Comparison of ENCODE assay signal across 24 cellular contexts in genomic region chr20:4101271-4101670, GRCh38. TPM values are rescaled to one million over a fixed set of nuclear protein-coding genes. Genes with fewer than 3 reads are reported as not detected.
"Had no signal": no experiment of that assay in that cellular context is flagged by ENCODE, and none has a peak within 500 bp of the region (broad histone marks: within the 10 kb centered on the region; RNA-seq: fewer than 3 reads in every experiment).

No MANE protein-coding gene starts in this region.

- H3K36me3 Mint-ChIP-seq: mesothelial cell of epicardium; naive thymus-derived CD4-positive, alpha-beta T cell; natural killer cell treated with Interleukin-12 subunit alpha and Interleukin-12 subunit beta and Interleukin-15 and Interleukin-18, amount 100 ng/mL, for 72 hours; stimulated activated naive B cell treated with anti-CD40 and anti-IgM and Interleukin-4, amounts not matched to agents 10 μg/mL and 1 μg/mL and 100 μg/mL, for 72 hours had no signal

- H3K4me1 ChIP-seq: left lung, pancreas, prostate gland, sigmoid colon, stomach, testis, thyroid gland, transverse colon, upper lobe of left lung, vagina had no signal

- DNase-seq: hippocampal formation; left colon; left lung; mesendoderm; naive thymus-derived CD4-positive, alpha-beta T cell; retina; right cardiac atrium; sigmoid colon; stimulated activated CD4-positive, alpha-beta T cell treated with anti-CD3 and anti-CD28 coated beads, Interleukin-12 subunit alpha, Interleukin-12 subunit beta, amount 100 ng/mL, for 4 hours; stimulated activated CD4-positive, alpha-beta T cell treated with anti-CD3 and anti-CD28 coated beads, Interleukin-15, amount 100 ng/mL, for 24 hours; stimulated activated CD4-positive, alpha-beta T cell treated with anti-CD3 and anti-CD28 coated beads, Interleukin-4, amount 100 ng/mL, for 1 hour; stimulated activated naive B cell treated with anti-CD40 and anti-IgM and Interleukin-4, amounts not matched to agents 10 μg/mL and 1 μg/mL and 100 μg/mL, for 72 hours; stimulated activated naive CD8-positive, alpha-beta T cell treated with anti-CD3 and anti-CD28 coated beads, Interleukin-15, Interleukin-2, amounts not matched to agents 100 U/mL and 50 U/mL, for 24 hours; stomach; testis; thyroid gland; transverse colon; upper lobe of left lung had no signal

- H3K27me3 ChIP-seq: left lung, pancreas, sigmoid colon, stomach, testis, thyroid gland, transverse colon, upper lobe of left lung, vagina had no signal

- H3K27ac ChIP-seq: left lung, pancreas, prostate gland, sigmoid colon, stomach, testis, thyroid gland, transverse colon, upper lobe of left lung, vagina had no signal

- H3K36me3 ChIP-seq: left lung, pancreas, prostate gland, sigmoid colon, stomach, thyroid gland, transverse colon, upper lobe of left lung, vagina had no signal

- H3K9me3 Mint-ChIP-seq: mesothelial cell of epicardium; naive thymus-derived CD4-positive, alpha-beta T cell; natural killer cell treated with Interleukin-12 subunit alpha and Interleukin-12 subunit beta and Interleukin-15 and Interleukin-18, amount 100 ng/mL, for 72 hours; stimulated activated naive B cell treated with anti-CD40 and anti-IgM and Interleukin-4, amounts not matched to agents 10 μg/mL and 1 μg/mL and 100 μg/mL, for 72 hours had no signal

- H3K27ac Mint-ChIP-seq: mesothelial cell of epicardium; naive thymus-derived CD4-positive, alpha-beta T cell; natural killer cell treated with Interleukin-12 subunit alpha and Interleukin-12 subunit beta and Interleukin-15 and Interleukin-18, amount 100 ng/mL, for 72 hours; stimulated activated naive B cell treated with anti-CD40 and anti-IgM and Interleukin-4, amounts not matched to agents 10 μg/mL and 1 μg/mL and 100 μg/mL, for 72 hours had no signal

- H3K4me3 ChIP-seq: left lung, lung, pancreas, prostate gland, sigmoid colon, stomach, testis, thyroid gland, transverse colon, upper lobe of left lung, vagina had no signal

- H3K9me3 ChIP-seq: left lung, pancreas, prostate gland, sigmoid colon, stomach, testis, thyroid gland, transverse colon, upper lobe of left lung, vagina had no signal

- H3K4me1 Mint-ChIP-seq: mesothelial cell of epicardium; naive thymus-derived CD4-positive, alpha-beta T cell had no signal

- H3K4me3 Mint-ChIP-seq: mesothelial cell of epicardium; naive thymus-derived CD4-positive, alpha-beta T cell; natural killer cell treated with Interleukin-12 subunit alpha and Interleukin-12 subunit beta and Interleukin-15 and Interleukin-18, amount 100 ng/mL, for 72 hours; stimulated activated naive B cell treated with anti-CD40 and anti-IgM and Interleukin-4, amounts not matched to agents 10 μg/mL and 1 μg/mL and 100 μg/mL, for 72 hours had no signal

- ATAC-seq: left colon; left lung; naive thymus-derived CD4-positive, alpha-beta T cell; natural killer cell treated with Interleukin-12 subunit alpha and Interleukin-12 subunit beta and Interleukin-15 and Interleukin-18, amount 100 ng/mL, for 72 hours; pancreas; right cardiac atrium; stimulated activated naive B cell treated with anti-CD40 and anti-IgM and Interleukin-4, amounts not matched to agents 10 μg/mL and 1 μg/mL and 100 μg/mL, for 72 hours had no signal

RNA-seq across cellular contexts. Expression of gene SMOX, which starts 47.4 kb away (rescaled TPM):
- polyA plus RNA-seq: naive thymus-derived CD4-positive, alpha-beta T cell had no signal
